20 cellular contexts compared by ENCODE assay signal in the genomic region with DNA sequence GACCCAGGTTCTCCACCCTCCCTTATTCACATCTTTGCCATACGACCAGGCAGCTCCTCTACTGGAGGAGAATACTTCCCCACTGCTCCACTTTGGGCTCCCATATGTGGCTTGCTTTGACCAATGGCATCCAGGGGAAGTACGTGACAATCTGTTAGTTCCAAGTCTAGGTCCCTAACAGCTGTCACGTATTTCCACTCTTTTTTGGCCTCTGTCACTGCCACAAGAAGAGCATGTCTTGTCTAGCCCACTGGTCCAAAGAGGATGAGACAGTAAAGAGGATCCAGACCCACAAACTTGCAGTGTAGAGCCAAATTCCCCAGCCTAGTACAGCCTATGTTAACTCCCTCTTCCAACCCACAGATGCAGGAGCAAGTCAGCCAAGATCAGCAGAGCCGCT. TPM values are rescaled to one million over a fixed set of nuclear protein-coding genes. Genes with fewer than 3 reads are reported as not detected.
DNase-seq lines count a peak whose midpoint lies in the region; ATAC-seq, FAIRE-seq and TF ChIP-seq lines count a peak whose summit lies in the region.
"Had no signal": no experiment of that assay in that cellular context is flagged by ENCODE, and none has a peak within 500 bp of the region (broad histone marks: within the 10 kb centered on the region; RNA-seq: fewer than 3 reads in every experiment).

No MANE protein-coding gene starts in this region.

- no peaks in the 10 kb centered on the region for H3K79me2 ChIP-seq in DND-41 (ENCODE audit: insufficient read depth, low read length)

- H3K9me3 ChIP-seq in DND-41 (ENCODE audit: insufficient read depth, low read length, severe bottlenecking) (no peaks in the 10 kb centered on the region), mesenchymal stem cell (ENCODE audit: control insufficient read depth, low read length) (peaks cover 4% of the 10 kb centered on the region)
- H3K9me3 ChIP-seq: BE2C had no signal

- no peak overlapping the region for H4K91ac ChIP-seq in mesenchymal stem cell (ENCODE audit: low read length)

- no peaks in the 10 kb centered on the region for H3K36me3 ChIP-seq in DND-41 (ENCODE audit: insufficient read depth, low read length)
- no peaks in the 10 kb centered on the region for H3K36me3 ChIP-seq in mesenchymal stem cell (ENCODE audit: control insufficient read depth in 1 of 2, insufficient read depth in 2 of 2, low read depth in 1 of 2, low read length in 2 of 2)
- H3K36me3 ChIP-seq: BE2C had no signal

- H3K23ac ChIP-seq in mesenchymal stem cell (ENCODE audit: low read length in 2 of 2) = no peak overlapping the region

- H3K4me2 ChIP-seq in DND-41 (ENCODE audit: insufficient read depth, low read length) (no peak overlapping the region), mesenchymal stem cell (ENCODE audit: low read length, poor library complexity, severe bottlenecking) (no peak overlapping the region)
- H3K4me2 ChIP-seq: KMS-11 had no signal

- FAIRE-seq in HTR-8/SVneo (lab: Jason Lieb, UNC) = peak; percentile 77
- FAIRE-seq: GM12878, GM18507, HepG2 had no signal

- no peak overlapping the region for H4K8ac ChIP-seq in mesenchymal stem cell (ENCODE audit: low read length)

- H2BK120ac ChIP-seq in mesenchymal stem cell (ENCODE audit: low read depth, low read length) = no peak overlapping the region

- H3K14ac ChIP-seq in mesenchymal stem cell (ENCODE audit: low read length in 2 of 2) = peak overlapping the region in 1 of 2 experiments; percentile 27

- H3K27ac ChIP-seq in DND-41 (ENCODE audit: low read length) (no peak overlapping the region), mesenchymal stem cell (ENCODE audit: low read length, poor library complexity, severe bottlenecking) (no peak overlapping the region)
- H3K27ac ChIP-seq: C4-2B, KMS-11 had no signal

- H2AFZ ChIP-seq in DND-41 (ENCODE audit: low read depth, low read length) (peak overlapping the region; percentile 25), mesenchymal stem cell (ENCODE audit: low read depth, low read length) (peak overlapping the region; percentile 39)

- no peak for TF ChIP-seq CTCF in DND-41 (IDR thresholded peaks at IDR 0.05; ENCODE audit: borderline replicate concordance, extremely low read depth, low read length, poor library complexity, severe bottlenecking)

- no peak overlapping the region for H2BK15ac ChIP-seq in mesenchymal stem cell (ENCODE audit: low read depth, poor library complexity, severe bottlenecking)

- DNase-seq in DND-41 (no peak), HTR-8/SVneo (ENCODE audit: insufficient read length, low spot score) (no peak), cerebellar cortex (ENCODE audit: low spot score) (peak; percentile 50), mesenchymal stem cell (no peak), AML-193 (lab: John Stamatoyannopoulos, UW) (no peak)
- no peak for DNase-seq in activated CD4-positive, alpha-beta T cell treated with anti-CD3 and anti-CD28 coated beads, Interleukin-2, amount 50 U/mL, for 1 hour
- DNase-seq: BE2C; Caco-2; CD8-positive, alpha-beta T cell; DMS53; GOT3; HCEC 1CT; HFFc6 had no signal

- H3K79me1 ChIP-seq in mesenchymal stem cell (replicated peaks; ENCODE audit: low read length, poor library complexity, severe bottlenecking) = no peaks in the 10 kb centered on the region

- H3K9ac ChIP-seq in DND-41 (ENCODE audit: low read depth, low read length) = no peak overlapping the region
- no peak overlapping the region for H3K9ac ChIP-seq in mesenchymal stem cell (ENCODE audit: low read length)
- H3K9ac ChIP-seq: KMS-11 had no signal

- peaks cover 13% of the 10 kb centered on the region for H3K4me1 ChIP-seq in DND-41 (ENCODE audit: insufficient read depth, low read length)
- H3K4me1 ChIP-seq in mesenchymal stem cell (ENCODE audit: control insufficient read depth, insufficient read depth, low read depth, low read length) = peaks cover 11% of the 10 kb centered on the region
- H3K4me1 ChIP-seq: BE2C had no signal

- no peak overlapping the region for H2BK12ac ChIP-seq in mesenchymal stem cell (ENCODE audit: low read length in 2 of 2)

- H2BK5ac ChIP-seq in mesenchymal stem cell (ENCODE audit: low read depth, low read length, poor library complexity, severe bottlenecking) = no peak overlapping the region

- H3K27me3 ChIP-seq in DND-41 (ENCODE audit: insufficient read depth, low read length, poor library complexity) = no peaks in the 10 kb centered on the region
- no peaks in the 10 kb centered on the region for H3K27me3 ChIP-seq in mesenchymal stem cell (ENCODE audit: control insufficient read depth in 1 of 2, insufficient read depth in 1 of 2, low read length in 2 of 2)
- H3K27me3 ChIP-seq: BE2C had no signal

- no peaks in the 10 kb centered on the region for H4K20me1 ChIP-seq in DND-41 (ENCODE audit: insufficient read depth, low read length)

- H3K4me3 ChIP-seq in DND-41 (ENCODE audit: low read depth in 1 of 2, low read length in 2 of 2) (no peak overlapping the region), mesenchymal stem cell (ENCODE audit: insufficient read depth in 1 of 2, low read depth in 1 of 2, low read length in 2 of 2) (no peak overlapping the region)
- H3K4me3 ChIP-seq: GM12878 had no signal

- no peak overlapping the region for H2AK5ac ChIP-seq in mesenchymal stem cell (ENCODE audit: low read length, severe bottlenecking)

- WGBS in mesenchymal stem cell = 77% methylated on average over 4 of the region's 4 CpGs

- ATAC-seq in DND-41 (ENCODE audit: insufficient read depth, low read depth) = no peak
- no peak for ATAC-seq in GM21723 (IDR thresholded peaks at IDR 0.05; ENCODE audit: unreplicated experiment)
- no peak for ATAC-seq in HG02610 (IDR thresholded peaks at IDR 0.05; ENCODE audit: unreplicated experiment)
- ATAC-seq: CD8-positive, alpha-beta T cell; GM12878; HepG2 had no signal

- H3K18ac ChIP-seq in mesenchymal stem cell (ENCODE audit: low read depth in 1 of 2, low read length in 2 of 2) = no peak overlapping the region

- no peak overlapping the region for H3K4ac ChIP-seq in mesenchymal stem cell (ENCODE audit: low read depth in 1 of 2, low read length in 2 of 2)

RNA-seq across cellular contexts. Expression of a gene that starts 49.7 kb away (rescaled TPM):
- 12.0 TPM for polyA plus RNA-seq in mesenchymal stem cell (2013, experiment 1 of 2)
- polyA plus RNA-seq in mesenchymal stem cell (2013, experiment 2 of 2) = 11.8 TPM
